ENCODE assay signal across 2 cellular contexts in the genomic region with DNA sequence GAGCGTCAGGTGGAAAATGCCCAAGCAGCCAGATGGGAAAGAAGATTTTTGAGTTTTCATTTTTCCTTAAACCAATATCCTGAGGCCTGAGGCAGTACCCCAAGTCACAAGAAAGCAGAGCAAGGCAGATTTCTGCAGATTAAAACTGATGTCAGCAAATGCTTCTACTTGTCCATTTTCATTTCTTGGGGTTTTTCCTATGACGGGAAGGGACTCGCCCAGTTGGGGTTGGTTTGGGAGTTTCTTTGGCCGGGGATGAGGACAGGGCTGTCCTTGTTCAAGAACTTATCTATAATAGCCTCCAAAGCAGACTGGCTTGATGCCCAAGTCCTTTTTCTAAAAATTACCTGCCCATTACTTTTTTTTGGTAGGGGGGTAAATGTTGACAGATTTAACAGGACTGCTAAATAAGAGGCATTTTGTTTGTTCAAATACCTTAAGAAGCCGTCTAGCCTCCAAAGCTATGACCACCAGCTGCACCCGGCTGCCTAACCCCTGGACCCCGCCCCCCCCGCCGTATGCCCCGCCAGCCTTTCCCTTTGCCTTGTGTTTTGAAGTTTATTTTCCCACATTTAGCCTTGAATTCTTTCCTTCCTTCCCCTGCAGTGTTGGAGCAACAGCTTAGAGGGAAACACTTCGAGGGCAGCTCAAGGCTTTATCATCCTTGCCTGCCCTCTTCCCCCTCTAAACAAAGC.
TF ChIP-seq lines count a peak whose summit lies in the region.

No MANE protein-coding gene starts in this region.

TF ChIP-seq in liver, 16 proteins besides CTCF, POLR2A, EP300 and RAD21:
- TF ChIP-seq GABPA (IDR thresholded peaks at IDR 0.05 in 1 of 2, conservative IDR thresholded peaks at IDR 0.05 in 1 of 2) (no peak), FOXA1 (IDR thresholded peaks at IDR 0.05) (no peak), HNF4A (conservative IDR thresholded peaks at IDR 0.05) (no peak), TAF1 (conservative IDR thresholded peaks at IDR 0.05) (no peak), RXRA (IDR thresholded peaks at IDR 0.05) (no peak), YY1 (IDR thresholded peaks at IDR 0.05) (no peak)
- TF ChIP-seq, protein P1, sequence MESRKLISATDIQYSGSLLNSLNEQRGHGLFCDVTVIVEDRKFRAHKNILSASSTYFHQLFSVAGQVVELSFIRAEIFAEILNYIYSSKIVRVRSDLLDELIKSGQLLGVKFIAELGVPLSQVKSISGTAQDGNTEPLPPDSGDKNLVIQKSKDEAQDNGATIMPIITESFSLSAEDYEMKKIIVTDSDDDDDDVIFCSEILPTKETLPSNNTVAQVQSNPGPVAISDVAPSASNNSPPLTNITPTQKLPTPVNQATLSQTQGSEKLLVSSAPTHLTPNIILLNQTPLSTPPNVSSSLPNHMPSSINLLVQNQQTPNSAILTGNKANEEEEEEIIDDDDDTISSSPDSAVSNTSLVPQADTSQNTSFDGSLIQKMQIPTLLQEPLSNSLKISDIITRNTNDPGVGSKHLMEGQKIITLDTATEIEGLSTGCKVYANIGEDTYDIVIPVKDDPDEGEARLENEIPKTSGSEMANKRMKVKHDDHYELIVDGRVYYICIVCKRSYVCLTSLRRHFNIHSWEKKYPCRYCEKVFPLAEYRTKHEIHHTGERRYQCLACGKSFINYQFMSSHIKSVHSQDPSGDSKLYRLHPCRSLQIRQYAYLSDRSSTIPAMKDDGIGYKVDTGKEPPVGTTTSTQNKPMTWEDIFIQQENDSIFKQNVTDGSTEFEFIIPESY (IDR thresholded peaks at IDR 0.05) = no peak

TF ChIP-seq in HepG2, 621 proteins besides CTCF, POLR2A, EP300 and RAD21:
- TF ChIP-seq ZNF605 (CRISPR knock-in tag; IDR thresholded peaks at IDR 0.05) (no peak), YEATS4 (CRISPR knock-in tag; IDR thresholded peaks at IDR 0.05; ENCODE audit: borderline replicate concordance) (no peak), RXRA (CRISPR knock-in tag; IDR thresholded peaks at IDR 0.05) (no peak), ATAD3A (CRISPR knock-in tag; IDR thresholded peaks at IDR 0.05) (no peak), BORCS8-MEF2B (CRISPR knock-in tag; IDR thresholded peaks at IDR 0.05) (no peak), ZNF24 (IDR thresholded peaks at IDR 0.05) (no peak), SCMH1 (CRISPR knock-in tag; IDR thresholded peaks at IDR 0.05; ENCODE audit: borderline replicate concordance) (no peak), RFX5 (IDR thresholded peaks at IDR 0.05; ENCODE audit: low read depth, low read length) (no peak)
- TF ChIP-seq, protein P2, sequence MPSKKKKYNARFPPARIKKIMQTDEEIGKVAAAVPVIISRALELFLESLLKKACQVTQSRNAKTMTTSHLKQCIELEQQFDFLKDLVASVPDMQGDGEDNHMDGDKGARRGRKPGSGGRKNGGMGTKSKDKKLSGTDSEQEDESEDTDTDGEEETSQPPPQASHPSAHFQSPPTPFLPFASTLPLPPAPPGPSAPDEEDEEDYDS (CRISPR knock-in tag; IDR thresholded peaks at IDR 0.05) = no peak
- TF ChIP-seq, protein P3, sequence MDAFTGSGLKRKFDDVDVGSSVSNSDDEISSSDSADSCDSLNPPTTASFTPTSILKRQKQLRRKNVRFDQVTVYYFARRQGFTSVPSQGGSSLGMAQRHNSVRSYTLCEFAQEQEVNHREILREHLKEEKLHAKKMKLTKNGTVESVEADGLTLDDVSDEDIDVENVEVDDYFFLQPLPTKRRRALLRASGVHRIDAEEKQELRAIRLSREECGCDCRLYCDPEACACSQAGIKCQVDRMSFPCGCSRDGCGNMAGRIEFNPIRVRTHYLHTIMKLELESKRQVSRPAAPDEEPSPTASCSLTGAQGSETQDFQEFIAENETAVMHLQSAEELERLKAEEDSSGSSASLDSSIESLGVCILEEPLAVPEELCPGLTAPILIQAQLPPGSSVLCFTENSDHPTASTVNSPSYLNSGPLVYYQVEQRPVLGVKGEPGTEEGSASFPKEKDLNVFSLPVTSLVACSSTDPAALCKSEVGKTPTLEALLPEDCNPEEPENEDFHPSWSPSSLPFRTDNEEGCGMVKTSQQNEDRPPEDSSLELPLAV (CRISPR knock-in tag; conservative IDR thresholded peaks at IDR 0.05; ENCODE audit: low read depth) = no peak
- TF ChIP-seq, protein P4, sequence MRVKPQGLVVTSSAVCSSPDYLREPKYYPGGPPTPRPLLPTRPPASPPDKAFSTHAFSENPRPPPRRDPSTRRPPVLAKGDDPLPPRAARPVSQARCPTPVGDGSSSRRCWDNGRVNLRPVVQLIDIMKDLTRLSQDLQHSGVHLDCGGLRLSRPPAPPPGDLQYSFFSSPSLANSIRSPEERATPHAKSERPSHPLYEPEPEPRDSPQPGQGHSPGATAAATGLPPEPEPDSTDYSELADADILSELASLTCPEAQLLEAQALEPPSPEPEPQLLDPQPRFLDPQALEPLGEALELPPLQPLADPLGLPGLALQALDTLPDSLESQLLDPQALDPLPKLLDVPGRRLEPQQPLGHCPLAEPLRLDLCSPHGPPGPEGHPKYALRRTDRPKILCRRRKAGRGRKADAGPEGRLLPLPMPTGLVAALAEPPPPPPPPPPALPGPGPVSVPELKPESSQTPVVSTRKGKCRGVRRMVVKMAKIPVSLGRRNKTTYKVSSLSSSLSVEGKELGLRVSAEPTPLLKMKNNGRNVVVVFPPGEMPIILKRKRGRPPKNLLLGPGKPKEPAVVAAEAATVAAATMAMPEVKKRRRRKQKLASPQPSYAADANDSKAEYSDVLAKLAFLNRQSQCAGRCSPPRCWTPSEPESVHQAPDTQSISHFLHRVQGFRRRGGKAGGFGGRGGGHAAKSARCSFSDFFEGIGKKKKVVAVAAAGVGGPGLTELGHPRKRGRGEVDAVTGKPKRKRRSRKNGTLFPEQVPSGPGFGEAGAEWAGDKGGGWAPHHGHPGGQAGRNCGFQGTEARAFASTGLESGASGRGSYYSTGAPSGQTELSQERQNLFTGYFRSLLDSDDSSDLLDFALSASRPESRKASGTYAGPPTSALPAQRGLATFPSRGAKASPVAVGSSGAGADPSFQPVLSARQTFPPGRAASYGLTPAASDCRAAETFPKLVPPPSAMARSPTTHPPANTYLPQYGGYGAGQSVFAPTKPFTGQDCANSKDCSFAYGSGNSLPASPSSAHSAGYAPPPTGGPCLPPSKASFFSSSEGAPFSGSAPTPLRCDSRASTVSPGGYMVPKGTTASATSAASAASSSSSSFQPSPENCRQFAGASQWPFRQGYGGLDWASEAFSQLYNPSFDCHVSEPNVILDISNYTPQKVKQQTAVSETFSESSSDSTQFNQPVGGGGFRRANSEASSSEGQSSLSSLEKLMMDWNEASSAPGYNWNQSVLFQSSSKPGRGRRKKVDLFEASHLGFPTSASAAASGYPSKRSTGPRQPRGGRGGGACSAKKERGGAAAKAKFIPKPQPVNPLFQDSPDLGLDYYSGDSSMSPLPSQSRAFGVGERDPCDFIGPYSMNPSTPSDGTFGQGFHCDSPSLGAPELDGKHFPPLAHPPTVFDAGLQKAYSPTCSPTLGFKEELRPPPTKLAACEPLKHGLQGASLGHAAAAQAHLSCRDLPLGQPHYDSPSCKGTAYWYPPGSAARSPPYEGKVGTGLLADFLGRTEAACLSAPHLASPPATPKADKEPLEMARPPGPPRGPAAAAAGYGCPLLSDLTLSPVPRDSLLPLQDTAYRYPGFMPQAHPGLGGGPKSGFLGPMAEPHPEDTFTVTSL (CRISPR knock-in tag; IDR thresholded peaks at IDR 0.05; ENCODE audit: borderline replicate concordance) = no peak
- TF ChIP-seq, protein P5, sequence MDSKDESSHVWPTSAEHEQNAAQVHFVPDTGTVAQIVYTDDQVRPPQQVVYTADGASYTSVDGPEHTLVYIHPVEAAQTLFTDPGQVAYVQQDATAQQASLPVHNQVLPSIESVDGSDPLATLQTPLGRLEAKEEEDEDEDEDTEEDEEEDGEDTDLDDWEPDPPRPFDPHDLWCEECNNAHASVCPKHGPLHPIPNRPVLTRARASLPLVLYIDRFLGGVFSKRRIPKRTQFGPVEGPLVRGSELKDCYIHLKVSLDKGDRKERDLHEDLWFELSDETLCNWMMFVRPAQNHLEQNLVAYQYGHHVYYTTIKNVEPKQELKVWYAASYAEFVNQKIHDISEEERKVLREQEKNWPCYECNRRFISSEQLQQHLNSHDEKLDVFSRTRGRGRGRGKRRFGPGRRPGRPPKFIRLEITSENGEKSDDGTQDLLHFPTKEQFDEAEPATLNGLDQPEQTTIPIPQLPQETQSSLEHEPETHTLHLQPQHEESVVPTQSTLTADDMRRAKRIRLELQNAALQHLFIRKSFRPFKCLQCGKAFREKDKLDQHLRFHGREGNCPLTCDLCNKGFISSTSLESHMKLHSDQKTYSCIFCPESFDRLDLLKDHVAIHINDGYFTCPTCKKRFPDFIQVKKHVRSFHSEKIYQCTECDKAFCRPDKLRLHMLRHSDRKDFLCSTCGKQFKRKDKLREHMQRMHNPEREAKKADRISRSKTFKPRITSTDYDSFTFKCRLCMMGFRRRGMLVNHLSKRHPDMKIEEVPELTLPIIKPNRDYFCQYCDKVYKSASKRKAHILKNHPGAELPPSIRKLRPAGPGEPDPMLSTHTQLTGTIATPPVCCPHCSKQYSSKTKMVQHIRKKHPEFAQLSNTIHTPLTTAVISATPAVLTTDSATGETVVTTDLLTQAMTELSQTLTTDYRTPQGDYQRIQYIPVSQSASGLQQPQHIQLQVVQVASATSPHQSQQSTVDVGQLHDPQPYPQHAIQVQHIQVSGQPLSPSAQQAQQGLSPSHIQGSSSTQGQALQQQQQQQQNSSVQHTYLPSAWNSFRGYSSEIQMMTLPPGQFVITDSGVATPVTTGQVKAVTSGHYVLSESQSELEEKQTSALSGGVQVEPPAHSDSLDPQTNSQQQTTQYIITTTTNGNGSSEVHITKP (CRISPR knock-in tag; IDR thresholded peaks at IDR 0.05; ENCODE audit: low read depth) = no peak
- TF ChIP-seq, protein P6, sequence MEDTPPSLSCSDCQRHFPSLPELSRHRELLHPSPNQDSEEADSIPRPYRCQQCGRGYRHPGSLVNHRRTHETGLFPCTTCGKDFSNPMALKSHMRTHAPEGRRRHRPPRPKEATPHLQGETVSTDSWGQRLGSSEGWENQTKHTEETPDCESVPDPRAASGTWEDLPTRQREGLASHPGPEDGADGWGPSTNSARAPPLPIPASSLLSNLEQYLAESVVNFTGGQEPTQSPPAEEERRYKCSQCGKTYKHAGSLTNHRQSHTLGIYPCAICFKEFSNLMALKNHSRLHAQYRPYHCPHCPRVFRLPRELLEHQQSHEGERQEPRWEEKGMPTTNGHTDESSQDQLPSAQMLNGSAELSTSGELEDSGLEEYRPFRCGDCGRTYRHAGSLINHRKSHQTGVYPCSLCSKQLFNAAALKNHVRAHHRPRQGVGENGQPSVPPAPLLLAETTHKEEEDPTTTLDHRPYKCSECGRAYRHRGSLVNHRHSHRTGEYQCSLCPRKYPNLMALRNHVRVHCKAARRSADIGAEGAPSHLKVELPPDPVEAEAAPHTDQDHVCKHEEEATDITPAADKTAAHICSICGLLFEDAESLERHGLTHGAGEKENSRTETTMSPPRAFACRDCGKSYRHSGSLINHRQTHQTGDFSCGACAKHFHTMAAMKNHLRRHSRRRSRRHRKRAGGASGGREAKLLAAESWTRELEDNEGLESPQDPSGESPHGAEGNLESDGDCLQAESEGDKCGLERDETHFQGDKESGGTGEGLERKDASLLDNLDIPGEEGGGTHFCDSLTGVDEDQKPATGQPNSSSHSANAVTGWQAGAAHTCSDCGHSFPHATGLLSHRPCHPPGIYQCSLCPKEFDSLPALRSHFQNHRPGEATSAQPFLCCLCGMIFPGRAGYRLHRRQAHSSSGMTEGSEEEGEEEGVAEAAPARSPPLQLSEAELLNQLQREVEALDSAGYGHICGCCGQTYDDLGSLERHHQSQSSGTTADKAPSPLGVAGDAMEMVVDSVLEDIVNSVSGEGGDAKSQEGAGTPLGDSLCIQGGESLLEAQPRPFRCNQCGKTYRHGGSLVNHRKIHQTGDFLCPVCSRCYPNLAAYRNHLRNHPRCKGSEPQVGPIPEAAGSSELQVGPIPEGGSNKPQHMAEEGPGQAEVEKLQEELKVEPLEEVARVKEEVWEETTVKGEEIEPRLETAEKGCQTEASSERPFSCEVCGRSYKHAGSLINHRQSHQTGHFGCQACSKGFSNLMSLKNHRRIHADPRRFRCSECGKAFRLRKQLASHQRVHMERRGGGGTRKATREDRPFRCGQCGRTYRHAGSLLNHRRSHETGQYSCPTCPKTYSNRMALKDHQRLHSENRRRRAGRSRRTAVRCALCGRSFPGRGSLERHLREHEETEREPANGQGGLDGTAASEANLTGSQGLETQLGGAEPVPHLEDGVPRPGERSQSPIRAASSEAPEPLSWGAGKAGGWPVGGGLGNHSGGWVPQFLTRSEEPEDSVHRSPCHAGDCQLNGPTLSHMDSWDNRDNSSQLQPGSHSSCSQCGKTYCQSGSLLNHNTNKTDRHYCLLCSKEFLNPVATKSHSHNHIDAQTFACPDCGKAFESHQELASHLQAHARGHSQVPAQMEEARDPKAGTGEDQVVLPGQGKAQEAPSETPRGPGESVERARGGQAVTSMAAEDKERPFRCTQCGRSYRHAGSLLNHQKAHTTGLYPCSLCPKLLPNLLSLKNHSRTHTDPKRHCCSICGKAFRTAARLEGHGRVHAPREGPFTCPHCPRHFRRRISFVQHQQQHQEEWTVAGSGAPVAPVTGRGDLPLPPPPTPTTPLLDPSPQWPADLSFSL (CRISPR knock-in tag; IDR thresholded peaks at IDR 0.05) = no peak
- TF ChIP-seq, protein P7, sequence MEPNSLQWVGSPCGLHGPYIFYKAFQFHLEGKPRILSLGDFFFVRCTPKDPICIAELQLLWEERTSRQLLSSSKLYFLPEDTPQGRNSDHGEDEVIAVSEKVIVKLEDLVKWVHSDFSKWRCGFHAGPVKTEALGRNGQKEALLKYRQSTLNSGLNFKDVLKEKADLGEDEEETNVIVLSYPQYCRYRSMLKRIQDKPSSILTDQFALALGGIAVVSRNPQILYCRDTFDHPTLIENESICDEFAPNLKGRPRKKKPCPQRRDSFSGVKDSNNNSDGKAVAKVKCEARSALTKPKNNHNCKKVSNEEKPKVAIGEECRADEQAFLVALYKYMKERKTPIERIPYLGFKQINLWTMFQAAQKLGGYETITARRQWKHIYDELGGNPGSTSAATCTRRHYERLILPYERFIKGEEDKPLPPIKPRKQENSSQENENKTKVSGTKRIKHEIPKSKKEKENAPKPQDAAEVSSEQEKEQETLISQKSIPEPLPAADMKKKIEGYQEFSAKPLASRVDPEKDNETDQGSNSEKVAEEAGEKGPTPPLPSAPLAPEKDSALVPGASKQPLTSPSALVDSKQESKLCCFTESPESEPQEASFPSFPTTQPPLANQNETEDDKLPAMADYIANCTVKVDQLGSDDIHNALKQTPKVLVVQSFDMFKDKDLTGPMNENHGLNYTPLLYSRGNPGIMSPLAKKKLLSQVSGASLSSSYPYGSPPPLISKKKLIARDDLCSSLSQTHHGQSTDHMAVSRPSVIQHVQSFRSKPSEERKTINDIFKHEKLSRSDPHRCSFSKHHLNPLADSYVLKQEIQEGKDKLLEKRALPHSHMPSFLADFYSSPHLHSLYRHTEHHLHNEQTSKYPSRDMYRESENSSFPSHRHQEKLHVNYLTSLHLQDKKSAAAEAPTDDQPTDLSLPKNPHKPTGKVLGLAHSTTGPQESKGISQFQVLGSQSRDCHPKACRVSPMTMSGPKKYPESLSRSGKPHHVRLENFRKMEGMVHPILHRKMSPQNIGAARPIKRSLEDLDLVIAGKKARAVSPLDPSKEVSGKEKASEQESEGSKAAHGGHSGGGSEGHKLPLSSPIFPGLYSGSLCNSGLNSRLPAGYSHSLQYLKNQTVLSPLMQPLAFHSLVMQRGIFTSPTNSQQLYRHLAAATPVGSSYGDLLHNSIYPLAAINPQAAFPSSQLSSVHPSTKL (CRISPR knock-in tag; IDR thresholded peaks at IDR 0.05) = no peak
